Comparison of ENCODE assay signal across 15 cellular contexts in genomic region chr10:34191399-34191798, GRCh38.
"Had no signal": no experiment of that assay in that cellular context is flagged by ENCODE, and none has a peak within 500 bp of the region (broad histone marks: within the 10 kb centered on the region; RNA-seq: fewer than 3 reads in every experiment).

No MANE protein-coding gene starts in this region.

- H3K4me1 ChIP-seq: gastrocnemius medialis, testis had no signal

- H3K4me3 Mint-ChIP-seq: effector memory CD8-positive, alpha-beta T cell; immature natural killer cell; natural killer cell treated with Interleukin-12 subunit alpha and Interleukin-12 subunit beta and Interleukin-15 and Interleukin-18, amount 100 ng/mL, for 72 hours; stimulated activated naive B cell treated with anti-CD40 and anti-IgM and Interleukin-4, amounts not matched to agents 10 μg/mL and 1 μg/mL and 100 μg/mL, for 72 hours; stimulated activated naive CD8-positive, alpha-beta T cell treated with anti-CD3 and anti-CD28 coated beads, Interleukin-15, amount 100 ng/mL, for 72 hours had no signal

- H3K36me3 ChIP-seq: esophagus muscularis mucosa, gastrocnemius medialis, tibial nerve had no signal

- H3K9me3 Mint-ChIP-seq: natural killer cell treated with Interleukin-12 subunit alpha and Interleukin-12 subunit beta and Interleukin-15 and Interleukin-18, amount 100 ng/mL, for 72 hours; stimulated activated naive B cell treated with anti-CD40 and anti-IgM and Interleukin-4, amounts not matched to agents 10 μg/mL and 1 μg/mL and 100 μg/mL, for 72 hours; stimulated activated naive CD8-positive, alpha-beta T cell treated with anti-CD3 and anti-CD28 coated beads, Interleukin-15, amount 100 ng/mL, for 72 hours had no signal

- H3K4me3 ChIP-seq: esophagus muscularis mucosa, gastrocnemius medialis, testis, tibial nerve had no signal

- H3K36me3 Mint-ChIP-seq: immature natural killer cell; natural killer cell treated with Interleukin-12 subunit alpha and Interleukin-12 subunit beta and Interleukin-15 and Interleukin-18, amount 100 ng/mL, for 72 hours; stimulated activated naive B cell treated with anti-CD40 and anti-IgM and Interleukin-4, amounts not matched to agents 10 μg/mL and 1 μg/mL and 100 μg/mL, for 72 hours had no signal

- H3K27ac Mint-ChIP-seq: effector memory CD8-positive, alpha-beta T cell; immature natural killer cell; natural killer cell treated with Interleukin-12 subunit alpha and Interleukin-12 subunit beta and Interleukin-15 and Interleukin-18, amount 100 ng/mL, for 72 hours; stimulated activated naive B cell treated with anti-CD40 and anti-IgM and Interleukin-4, amounts not matched to agents 10 μg/mL and 1 μg/mL and 100 μg/mL, for 72 hours; stimulated activated naive CD8-positive, alpha-beta T cell treated with anti-CD3 and anti-CD28 coated beads, Interleukin-15, amount 100 ng/mL, for 72 hours had no signal

- ATAC-seq: effector memory CD8-positive, alpha-beta T cell; gastrocnemius medialis; left ventricle myocardium superior; natural killer cell treated with Interleukin-12 subunit alpha and Interleukin-12 subunit beta and Interleukin-15 and Interleukin-18, amount 100 ng/mL, for 72 hours; sciatic nerve; stimulated activated naive B cell treated with anti-CD40 and anti-IgM and Interleukin-4, amounts not matched to agents 10 μg/mL and 1 μg/mL and 100 μg/mL, for 72 hours; stimulated activated naive CD8-positive, alpha-beta T cell treated with anti-CD3 and anti-CD28 coated beads, Interleukin-15, amount 100 ng/mL, for 72 hours had no signal

- H3K27me3 ChIP-seq: esophagus muscularis mucosa, gastrocnemius medialis, testis, tibial nerve had no signal

- H3K27me3 Mint-ChIP-seq: stimulated activated naive B cell treated with anti-CD40 and anti-IgM and Interleukin-4, amounts not matched to agents 10 μg/mL and 1 μg/mL and 100 μg/mL, for 72 hours had no signal

- H3K4me1 Mint-ChIP-seq: stimulated activated naive B cell treated with anti-CD40 and anti-IgM and Interleukin-4, amounts not matched to agents 10 μg/mL and 1 μg/mL and 100 μg/mL, for 72 hours; stimulated activated naive CD8-positive, alpha-beta T cell treated with anti-CD3 and anti-CD28 coated beads, Interleukin-15, amount 100 ng/mL, for 72 hours had no signal

- H3K27ac ChIP-seq: epithelial cell of prostate, esophagus muscularis mucosa, gastrocnemius medialis, testis, tibial nerve had no signal

- DNase-seq: effector memory CD8-positive, alpha-beta T cell; gastrocnemius medialis; immature natural killer cell; left ventricle myocardium superior; midbrain; stimulated activated CD4-positive, alpha-beta T cell treated with anti-CD3 and anti-CD28 coated beads, Interleukin-2, amount 100 ng/mL, for 24 hours; stimulated activated CD4-positive, alpha-beta T cell treated with anti-CD3 and anti-CD28 coated beads, Interleukin-4, amount 100 ng/mL, for 4 hours; stimulated activated naive B cell treated with anti-CD40 and anti-IgM and Interleukin-4, amounts not matched to agents 10 μg/mL and 1 μg/mL and 100 μg/mL, for 72 hours; stimulated activated naive CD8-positive, alpha-beta T cell treated with anti-CD3 and anti-CD28 coated beads, Interleukin-15, amount 100 ng/mL, for 72 hours; testis had no signal

- H3K9me3 ChIP-seq: esophagus muscularis mucosa, gastrocnemius medialis, testis, tibial nerve had no signal
